In the genomic region with DNA sequence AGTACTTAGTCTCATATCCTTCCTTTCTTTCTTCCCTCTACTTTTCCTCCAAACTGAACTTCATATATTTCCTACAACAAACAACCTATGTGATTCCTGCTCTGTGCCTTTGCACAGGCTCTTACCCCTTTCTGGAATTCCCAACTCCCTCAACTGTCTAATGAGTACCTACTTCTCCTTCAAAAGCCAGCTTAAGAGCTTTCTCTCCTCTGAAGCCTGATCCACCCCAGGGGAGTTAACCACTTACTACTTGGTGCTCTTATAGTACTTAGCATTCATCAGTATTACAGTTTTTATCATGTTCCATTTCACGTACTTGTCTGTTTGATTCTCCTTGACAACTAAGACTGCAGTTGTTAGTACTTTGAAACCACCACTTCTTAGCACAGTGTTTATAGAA, we compare ENCODE assay signal across 21 cellular contexts.
DNase-seq lines count a peak whose midpoint lies in the region; ATAC-seq and TF ChIP-seq lines count a peak whose summit lies in the region.
"Had no signal": no experiment of that assay in that cellular context is flagged by ENCODE, and none has a peak within 500 bp of the region (broad histone marks: within the 10 kb centered on the region; RNA-seq: fewer than 3 reads in every experiment).

No MANE protein-coding gene starts in this region.

- H3K27ac ChIP-seq in H9 (ENCODE audit: insufficient read length, low read depth, low read length) (no peak overlapping the region), lower lobe of right lung (no peak overlapping the region), upper lobe of right lung (no peak overlapping the region), right lobe of liver (no peak overlapping the region)
- H3K27ac ChIP-seq: HL-60 had no signal

- H3K36me3 ChIP-seq in lower lobe of right lung, result no peaks in the 10 kb centered on the region
- H3K36me3 ChIP-seq in upper lobe of right lung, result no peaks in the 10 kb centered on the region
- no peaks in the 10 kb centered on the region for H3K36me3 ChIP-seq in right lobe of liver

- no peak overlapping the region for H2AK5ac ChIP-seq in H9 (ENCODE audit: insufficient read length, low read length)

- no peak overlapping the region for H2BK15ac ChIP-seq in H9 (ENCODE audit: low read depth, low read length)

- H4K91ac ChIP-seq in H9 (ENCODE audit: insufficient read length, low read depth, low read length), result no peak overlapping the region

- H3K23me2 ChIP-seq in H9 (ENCODE audit: insufficient read length, low read depth, low read length, poor library complexity, severe bottlenecking), result no peaks in the 10 kb centered on the region

- TF ChIP-seq POLR2A in right lobe of liver (IDR thresholded peaks at IDR 0.05), result no peak

- no CpG with 5 or more reads among the region's 1 CpG for WGBS in H9 (ENCODE audit: extremely low coverage, insufficient read length, low lambda C conversion rate)
- WGBS in right lobe of liver (ENCODE audit: insufficient coverage, low coverage, low lambda C conversion rate, missing lambda C conversion rate), result 64% methylated on average over 1 of the region's 1 CpG

- H3K9ac ChIP-seq in H9 (ENCODE audit: extremely low read depth, insufficient read length, low read length), result no peak overlapping the region
- H3K9ac ChIP-seq: SK-N-SH had no signal

- no peak overlapping the region for H3K56ac ChIP-seq in H9 (ENCODE audit: insufficient read length, low read depth, low read length)

- peaks cover 6 to 19% (median 7%) of the 10 kb centered on the region in 3 experiments; a peak in 6 of 7 replicates for H3K36me3 Mint-ChIP-seq in H9 (ENCODE audit: insufficient read depth in 1 of 3, low read depth in 3 of 3)
- H3K36me3 Mint-ChIP-seq: CD4-positive, alpha-beta memory T cell had no signal

- H3K27me3 ChIP-seq in H9 (ENCODE audit: insufficient read depth, low read length) (no peaks in the 10 kb centered on the region), lower lobe of right lung (ENCODE audit: low read depth) (no peaks in the 10 kb centered on the region), upper lobe of right lung (no peaks in the 10 kb centered on the region), right lobe of liver (no peaks in the 10 kb centered on the region)

- no peak overlapping the region for H3K4me2 ChIP-seq in H9 (ENCODE audit: insufficient read depth, insufficient read length, low read length)
- H3K4me2 ChIP-seq: SK-N-SH had no signal

- no peak overlapping the region for H3K14ac ChIP-seq in H9 (ENCODE audit: insufficient read depth, low read length)

- no peak overlapping the region for H2BK20ac ChIP-seq in H9 (ENCODE audit: low read depth, low read length, poor library complexity, severe bottlenecking)

- intact Hi-C loops in lower lobe of right lung (cut with DNase I), result no loop called here
- intact Hi-C loops in upper lobe of right lung (cut with DNase I), result no loop called here
- intact Hi-C loops in right lobe of liver (cut with DNase I), result no loop called here

- H3T11ph ChIP-seq in H9 (ENCODE audit: low read length), result no peak overlapping the region

- TF ChIP-seq CTCF in H9 (conservative IDR thresholded peaks at IDR 0.05) (no peak), lower lobe of right lung (IDR thresholded peaks at IDR 0.05) (no peak), upper lobe of right lung (IDR thresholded peaks at IDR 0.05) (no peak), right lobe of liver (IDR thresholded peaks at IDR 0.05) (no peak)

- H3K27me3 Mint-ChIP-seq in H9 (ENCODE audit: low read depth), result no peaks in the 10 kb centered on the region
- H3K27me3 Mint-ChIP-seq: CD4-positive, alpha-beta memory T cell had no signal

- H3K79me2 ChIP-seq in H9 (ENCODE audit: insufficient read depth, low read length), result no peaks in the 10 kb centered on the region

- no peak overlapping the region for H4K8ac ChIP-seq in H9 (replicated peaks; ENCODE audit: insufficient read length, low read depth, low read length)

- H3K9me3 Mint-ChIP-seq in H9, result peaks cover 11 to 16% of the 10 kb centered on the region in 2 experiments

- no peak overlapping the region for H3K23ac ChIP-seq in H9 (ENCODE audit: insufficient read length, low read depth, low read length)

- H3K9me3 ChIP-seq in H9 (ENCODE audit: control insufficient read depth, low read depth, low read length) (no peaks in the 10 kb centered on the region), lower lobe of right lung (peaks cover 4% of the 10 kb centered on the region), upper lobe of right lung (peaks cover 6% of the 10 kb centered on the region), right lobe of liver (no peaks in the 10 kb centered on the region)
- H3K9me3 ChIP-seq: SK-N-SH had no signal

- ATAC-seq in lower lobe of right lung, result peak; percentile 45 to 61
- ATAC-seq in upper lobe of right lung, result peak; percentile 39
- ATAC-seq in HG03039 (IDR thresholded peaks at IDR 0.05; ENCODE audit: unreplicated experiment), result no peak
- ATAC-seq in right lobe of liver, result no peak
- ATAC-seq: HCT116 had no signal

- no peak for DNase-seq in H9
- peak; percentile 74 for DNase-seq in NCI-H82 (lab: John Stamatoyannopoulos, UW)
- DNase-seq in lower lobe of right lung, result no peak
- no peak for DNase-seq in upper lobe of right lung
- DNase-seq in right lobe of liver, result no peak
- DNase-seq in HT-29 (ENCODE audit: low spot score), result no peak
- DNase-seq: C1 segment of cervical spinal cord; CD4-positive, alpha-beta memory T cell; COR-L47; DMS 273 treated with DMSO at 0.1 percent for 48 hours; DMS79 treated with DMSO at 0.1 percent for 48 hours; GF-D8; NCI-H1048; NCI-H1436; NCI-H187 treated with DMSO at 0.1 percent for 48 hours; NCI-H2227 treated with DMSO at 0.1 percent for 48 hours; SK-N-SH; SW 1271 had no signal

- no peak overlapping the region for H2AFZ ChIP-seq in H9 (ENCODE audit: low read length)

- no peak overlapping the region for H3K4ac ChIP-seq in H9 (ENCODE audit: low read depth, low read length)

- no peak overlapping the region for H3K18ac ChIP-seq in H9 (ENCODE audit: insufficient read length, low read depth, low read length)

- no peaks in the 10 kb centered on the region for H3K4me1 ChIP-seq in H9 (ENCODE audit: insufficient read depth, low read length)
- no peaks in the 10 kb centered on the region for H3K4me1 ChIP-seq in lower lobe of right lung
- no peaks in the 10 kb centered on the region for H3K4me1 ChIP-seq in upper lobe of right lung
- H3K4me1 ChIP-seq in right lobe of liver, result no peaks in the 10 kb centered on the region

- no peaks in the 10 kb centered on the region for H4K20me1 ChIP-seq in H9 (ENCODE audit: control insufficient read depth, insufficient read depth, insufficient read length)

- H3K27ac Mint-ChIP-seq in H9, result peak overlapping the region in 2 of 3 experiments; percentile 1 to 35; a peak in 1 of 7 replicates
- H3K27ac Mint-ChIP-seq: CD4-positive, alpha-beta memory T cell had no signal

- no peak overlapping the region for H3K4me3 ChIP-seq in lower lobe of right lung
- no peak overlapping the region for H3K4me3 ChIP-seq in upper lobe of right lung
- H3K4me3 ChIP-seq in right lobe of liver, result no peak overlapping the region

- H3K79me1 ChIP-seq in H9 (ENCODE audit: insufficient read depth, low read depth, low read length, poor library complexity, severe bottlenecking), result no peaks in the 10 kb centered on the region

- no peak overlapping the region for H4K5ac ChIP-seq in H9 (ENCODE audit: insufficient read length, low read depth, low read length)

- H2BK12ac ChIP-seq in H9 (ENCODE audit: insufficient read length, low read depth, low read length), result no peak overlapping the region

- no peak overlapping the region for H2BK120ac ChIP-seq in H9 (ENCODE audit: low read depth, low read length, poor library complexity, severe bottlenecking)

- no peak overlapping the region for H2BK5ac ChIP-seq in H9 (ENCODE audit: insufficient read length, low read length)

- peaks cover 0 to 7% of the 10 kb centered on the region in 2 experiments; a peak in 1 of 4 replicates for H3K4me1 Mint-ChIP-seq in H9
- H3K4me1 Mint-ChIP-seq: CD4-positive, alpha-beta memory T cell had no signal

- H3K4me3 Mint-ChIP-seq in H9, result no peak overlapping the region
- H3K4me3 Mint-ChIP-seq: CD4-positive, alpha-beta memory T cell had no signal

Comparison
In these comparisons a context has a peak if more than half of its experiments do, and no peak if none do; other contexts are left out.
1. ATAC-seq: peak in lower lobe of right lung (2 of 2) and upper lobe of right lung (single experiment); none in HG03039 (single experiment) and right lobe of liver (0 of 4).